8 cellular contexts compared by ENCODE assay signal in genomic region chr4:62595265-62595664, GRCh38.
DNase-seq lines count a peak whose midpoint lies in the region; ATAC-seq and TF ChIP-seq lines count a peak whose summit lies in the region.
"Not testable (repeated sequence)": the region's sequence is repeated elsewhere in the genome, so short reads cannot be mapped to it uniquely, and the experiment has no call there.

No MANE protein-coding gene starts in this region.

- not testable (repeated sequence) for H3K36me3 Mint-ChIP-seq in HFFc6 (ENCODE audit: low read depth)

- not testable (repeated sequence) for H3K4me3 Mint-ChIP-seq in HFFc6

- intact Hi-C loops in heart right ventricle (cut with DNase I), result loop anchor here in 4 of 10 donors (5.0 to 10.0 kb wide), 2 partner anchors 110 to 112 kb away; no protein-coding TSS in a partner anchor
- intact Hi-C loops in lower lobe of right lung (cut with DNase I); stomach (cut with DNase I; ENCODE audit: low total_unique reads): not testable (repeated sequence)

- not testable (repeated sequence) for H3K9me2 ChIP-seq in SK-N-SH

- peaks cover 40% of the 10 kb centered on the region for H3K9me3 Mint-ChIP-seq in HFFc6

- not testable (repeated sequence) for H3K27ac ChIP-seq in SK-N-SH (ENCODE audit: low read depth in 2 of 2, low read length in 1 of 2); brain microvascular endothelial cell; heart right ventricle; lower lobe of right lung; stomach

- not testable (repeated sequence) for ATAC-seq in heart right ventricle, lower lobe of right lung

- not testable (repeated sequence) for H3K4me1 Mint-ChIP-seq in HFFc6 (ENCODE audit: low read depth)

- CTCF ChIA-PET in SK-N-SH (lab: Yijun Ruan, JAX), result not testable (repeated sequence)

- not testable (repeated sequence) for H3K27me3 Mint-ChIP-seq in HFFc6 (ENCODE audit: insufficient read depth)

- not testable (repeated sequence) for H3F3A ChIP-seq in SK-N-SH (replicated peaks; ENCODE audit: insufficient read depth)

- in situ Hi-C loops in brain microvascular endothelial cell (cut with HindIII; ENCODE audit: low pct_ligation_motif_present, low sequenced_read_pairs), result not testable (repeated sequence)

- peak; percentile 66 for DNase-seq in DMS53 (lab: John Stamatoyannopoulos, UW)
- DNase-seq in HFFc6, SK-N-SH, brain microvascular endothelial cell, lower lobe of right lung: not testable (repeated sequence)
- DNase-seq in NCI-H2171 treated with DMSO at 0.1 percent for 48 hours (lab: John Stamatoyannopoulos, UW), result peak; percentile 7
- DNase-seq in heart right ventricle, result peak; percentile 11 to 17
- peak; percentile 53 for DNase-seq in stomach

- not testable (repeated sequence) for H3K4me2 ChIP-seq in SK-N-SH

- not testable (repeated sequence) for H3K36me3 ChIP-seq in SK-N-SH (replicated peaks in 1 of 2; ENCODE audit: control insufficient read depth in 1 of 2, insufficient read depth in 2 of 2, low read length in 1 of 2); brain microvascular endothelial cell (replicated peaks); heart right ventricle; lower lobe of right lung; stomach

- not testable (repeated sequence) for H3K4me1 ChIP-seq in SK-N-SH (ENCODE audit: control insufficient read depth in 1 of 2, insufficient read depth in 2 of 2, low read depth in 1 of 2, low read length in 1 of 2); lower lobe of right lung; stomach
- H3K4me1 ChIP-seq in heart right ventricle, result peaks cover 0 to 11% (median 0%) of the 10 kb centered on the region in 9 donors

- H3K9ac ChIP-seq in SK-N-SH, result not testable (repeated sequence)

- not testable (repeated sequence) for H3K9me3 ChIP-seq in SK-N-SH, heart right ventricle, lower lobe of right lung, stomach

- H3K27me3 ChIP-seq in SK-N-SH (ENCODE audit: insufficient read depth); brain microvascular endothelial cell (replicated peaks); heart right ventricle; lower lobe of right lung (ENCODE audit: low read depth); stomach: not testable (repeated sequence)

- not testable (repeated sequence) for H4K20me1 ChIP-seq in SK-N-SH (ENCODE audit: insufficient read depth)

- POLR2A ChIA-PET in SK-N-SH (lab: Yijun Ruan, JAX), result not testable (repeated sequence)

- not testable (repeated sequence) for TF ChIP-seq EP300 in SK-N-SH (IDR thresholded peaks at IDR 0.05; ENCODE audit: borderline replicate concordance in 1 of 2, low read depth in 1 of 2, low read length in 1 of 2); stomach (IDR thresholded peaks at IDR 0.05)

- not testable (repeated sequence) for H3K79me2 ChIP-seq in SK-N-SH (ENCODE audit: insufficient read depth)

- peak; percentile 15; the same call in 1 of the 2 replicates for TF ChIP-seq RAD21 in SK-N-SH (IDR thresholded peaks at IDR 0.05; ENCODE audit: low read length)

- 69% methylated on average over 10 of the region's 12 CpGs for WGBS in SK-N-SH (ENCODE audit: low lambda C conversion rate)
- WGBS in heart right ventricle, 2 donors, result 49 to 60% methylated on average over 12 of the region's 12 CpGs
- WGBS in stomach, 5 donors, result 57 to 80% (median 71%) methylated on average over 12 of the region's 12 CpGs

- not testable (repeated sequence) for H2AFZ ChIP-seq in SK-N-SH (ENCODE audit: low read depth)

- not testable (repeated sequence) for TF ChIP-seq POLR2A in stomach (IDR thresholded peaks at IDR 0.05)

- peak; percentile 24; the same call in 1 of the 2 replicates for TF ChIP-seq CTCF in HFFc6 (IDR thresholded peaks at IDR 0.05)
- peak; percentile 31; the same call in 1 of the 2 replicates for TF ChIP-seq CTCF in SK-N-SH (IDR thresholded peaks at IDR 0.05)
- TF ChIP-seq CTCF in brain microvascular endothelial cell (IDR thresholded peaks at IDR 0.05; ENCODE audit: low read depth, low read length, missing control alignments), result peak; percentile 22
- TF ChIP-seq CTCF in heart right ventricle (IDR thresholded peaks at IDR 0.05), result peak in 7 of 9 donors; percentile 41 to 64 (median 51)
- peak; percentile 36 for TF ChIP-seq CTCF in lower lobe of right lung (IDR thresholded peaks at IDR 0.05)
- TF ChIP-seq CTCF in stomach (IDR thresholded peaks at IDR 0.05), result peak in 3 of 7 experiments; percentile 14 to 26 (median 15)

- H3K4me3 ChIP-seq in SK-N-SH (ENCODE audit: low read depth in 2 of 2, low read length in 1 of 2); brain microvascular endothelial cell (ENCODE audit: low read depth, low read length); heart right ventricle; lower lobe of right lung; stomach: not testable (repeated sequence)

- H3K27ac Mint-ChIP-seq in HFFc6, result not testable (repeated sequence)
